10 cellular contexts compared by ENCODE assay signal in genomic region chr17:49565948-49566491, GRCh38. TPM values are rescaled to one million over a fixed set of nuclear protein-coding genes. Genes with fewer than 3 reads are reported as not detected.
DNase-seq lines count a peak whose midpoint lies in the region; ATAC-seq and TF ChIP-seq lines count a peak whose summit lies in the region.
"Had no signal": no experiment of that assay in that cellular context is flagged by ENCODE, and none has a peak within 500 bp of the region (broad histone marks: within the 10 kb centered on the region; RNA-seq: fewer than 3 reads in every experiment).

No MANE protein-coding gene starts in this region.

- intact Hi-C loops in right cardiac atrium (cut with DNase I): loop anchor here in 3 of 4 donors (5.0 to 10.0 kb wide), 4 partner anchors 286 to 431 kb away; partner anchors contain the start of gene DLX3 (in 3 of the 3)
- intact Hi-C loops in stomach (cut with DNase I; ENCODE audit: low total_unique reads): no loop called here

- ATAC-seq in right cardiac atrium (peak; percentile 73 to 74), GM18873 (IDR thresholded peaks at IDR 0.05; ENCODE audit: low FRiP score, unreplicated experiment) (no peak), HG03457 (IDR thresholded peaks at IDR 0.05; ENCODE audit: unreplicated experiment) (no peak)

- H3K27me3 ChIP-seq in right cardiac atrium (ENCODE audit: control insufficient read depth, insufficient read depth): no peaks in the 10 kb centered on the region
- H3K27me3 ChIP-seq in stomach: peaks cover 0 to 10% (median 0%) of the 10 kb centered on the region in 3 donors

- H3K4me3 ChIP-seq in right cardiac atrium (ENCODE audit: low read length): no peak overlapping the region
- no peak overlapping the region for H3K4me3 ChIP-seq in stomach

- no peak for TF ChIP-seq POLR2A in stomach (IDR thresholded peaks at IDR 0.05)

- peak; percentile 94 for TF ChIP-seq EP300 in stomach (IDR thresholded peaks at IDR 0.05)

- no peaks in the 10 kb centered on the region for H3K36me3 ChIP-seq in stomach

- 5% methylated on average over 14 of the region's 14 CpGs for WGBS in right cardiac atrium
- WGBS in stomach, 5 donors: 8 to 17% (median 14%) methylated on average over 14 of the region's 14 CpGs

- peaks cover 8% of the 10 kb centered on the region for H3K4me1 ChIP-seq in right cardiac atrium (ENCODE audit: control insufficient read depth, insufficient read depth, low read length)
- H3K4me1 ChIP-seq in stomach: peaks cover 32 to 49% (median 41%) of the 10 kb centered on the region in 4 donors

- TF ChIP-seq CTCF in VCaP (conservative IDR thresholded peaks at IDR 0.05) (no peak), stomach (IDR thresholded peaks at IDR 0.05) (no peak)

- peak; percentile 26 to 59 for DNase-seq in NCI-H2081 (lab: John Stamatoyannopoulos, UW)
- DNase-seq in NCI-H2081 treated with DMSO at 0.1 percent for 48 hours (lab: John Stamatoyannopoulos, UW): no peak
- DNase-seq in right cardiac atrium: peak; percentile 77 to 87 (median 84)
- peak; percentile 87 for DNase-seq in stomach
- DNase-seq in cortex of kidney (lab: John Stamatoyannopoulos, UW): no peak
- DNase-seq: activated CD8-positive, alpha-beta memory T cell treated with anti-CD3 and anti-CD28 coated beads, Interleukin-2, amount 50 U/mL, for 4 hours had no signal

- H3K9me3 ChIP-seq in right cardiac atrium (ENCODE audit: control insufficient read depth, low read length): no peaks in the 10 kb centered on the region
- no peaks in the 10 kb centered on the region for H3K9me3 ChIP-seq in stomach

- peak overlapping the region; percentile 39 for H3K27ac ChIP-seq in VCaP
- peak overlapping the region; percentile 54 for H3K27ac ChIP-seq in right cardiac atrium (ENCODE audit: low read length)
- H3K27ac ChIP-seq in stomach: peak overlapping the region; percentile 11 to 90 (median 74)
- H3K27ac ChIP-seq: HL-60 had no signal

RNA-seq across cellular contexts. Expression of gene NXPH3, which starts 9.7 kb away (rescaled TPM):
- total RNA-seq in right cardiac atrium (1 to 10 TPM; 3.8 to 6.5 (median 4.9) TPM), stomach (10 to 100 TPM in 1 of 5 donors, 1 to 10 TPM in 2, not detected in 2; 1.0 to 10.7 (median 1.3) TPM)
- polyA plus RNA-seq in right cardiac atrium (5.9 TPM), stomach (1 to 10 TPM in 1 of 3 donors, under 1 TPM in 2; 0.50 to 2.6 (median 0.92) TPM)

Comparison
In these comparisons a context has a peak if more than half of its experiments do, and no peak if none do; other contexts are left out.
1. DNase-seq: peak in NCI-H2081 (2 of 2), right cardiac atrium (3 of 3) and stomach (single experiment); none in NCI-H2081 treated with DMSO at 0.1 percent for 48 hours (single experiment) and cortex of kidney (single experiment).
2. ATAC-seq: peak in right cardiac atrium (2 of 2); none in GM18873 (single experiment) and HG03457 (single experiment).
3. Peak in every context shown above with its lines, with median percentiles within 50 percentile points of each other: H3K27ac ChIP-seq.